ENCODE assay signal across 8 cellular contexts in genomic region chr3:120349819-120350125, GRCh38. TPM values are rescaled to one million over a fixed set of nuclear protein-coding genes. Genes with fewer than 3 reads are reported as not detected.
A peak's percentile ranks its signal among the peaks of the same experiment; 100 is the strongest.
DNase-seq lines count a peak whose midpoint lies in the region; ATAC-seq and TF ChIP-seq lines count a peak whose summit lies in the region.

No MANE protein-coding gene starts in this region.

- intact Hi-C loops in left ventricle myocardium inferior (cut with micrococcal nuclease) (no loop called here), Right ventricle myocardium superior (cut with DNase I) (loop anchor here (5.0 kb wide), 2 partner anchors 102 to 208 kb away; no protein-coding TSS in a partner anchor), spleen (cut with DNase I; ENCODE audit: low total_unique reads) (no loop called here)

- H3K4me3 ChIP-seq in left ventricle myocardium inferior = peak overlapping the region; percentile 94
- H3K4me3 ChIP-seq in iPS-18c (ENCODE audit: insufficient read depth, low read depth, low read length) = peak overlapping the region; percentile 76
- H3K4me3 ChIP-seq in spleen = peak overlapping the region; percentile 80 to 97 (median 88)

- H3K36me3 Mint-ChIP-seq in activated T-helper 17 cell treated with anti-CD3 and anti-CD28 coated beads, Interleukin-2, amount 50 U/mL, for 72 hours (ENCODE audit: low read depth) = peaks cover 37% of the 10 kb centered on the region

- DNase-seq in left ventricle myocardium inferior (no peak), Right ventricle myocardium superior (no peak), spleen (no peak), retina (no peak), NCI-H526 treated with DMSO at 0.1 percent for 48 hours (lab: John Stamatoyannopoulos, UW) (no peak)

- H3K27ac ChIP-seq in left ventricle myocardium inferior (replicated peaks) = peak overlapping the region; percentile 94
- peak overlapping the region; percentile 90 to 95 (median 92) for H3K27ac ChIP-seq in spleen

- H3K4me1 Mint-ChIP-seq in activated T-helper 17 cell treated with anti-CD3 and anti-CD28 coated beads, Interleukin-2, amount 50 U/mL, for 72 hours = peaks cover 26% of the 10 kb centered on the region

- no peak for TF ChIP-seq POLR2A in spleen (IDR thresholded peaks at IDR 0.05)

- peak overlapping the region; percentile 88 for H3K27ac Mint-ChIP-seq in activated T-helper 17 cell treated with anti-CD3 and anti-CD28 coated beads, Interleukin-2, amount 50 U/mL, for 72 hours

- H3K4me3 Mint-ChIP-seq in activated T-helper 17 cell treated with anti-CD3 and anti-CD28 coated beads, Interleukin-2, amount 50 U/mL, for 72 hours = peak overlapping the region; percentile 88

- H3K4me1 ChIP-seq in left ventricle myocardium inferior (peaks cover 57% of the 10 kb centered on the region), spleen (peaks cover 16 to 55% (median 46%) of the 10 kb centered on the region in 6 donors)

- WGBS in spleen, 5 donors = 6 to 8% (median 7%) methylated on average over 8 of the region's 8 CpGs

- H3K27me3 ChIP-seq in left ventricle myocardium inferior (ENCODE audit: low read depth) = no peaks in the 10 kb centered on the region
- H3K27me3 ChIP-seq in spleen (replicated peaks in 1 of 7) = no peaks in the 10 kb centered on the region

- no peaks in the 10 kb centered on the region for H3K9me3 ChIP-seq in left ventricle myocardium inferior (replicated peaks)
- no peaks in the 10 kb centered on the region for H3K9me3 ChIP-seq in iPS-18c (ENCODE audit: control insufficient read depth, insufficient read depth, low read length)
- H3K9me3 ChIP-seq in spleen = no peaks in the 10 kb centered on the region

- TF ChIP-seq CTCF in left ventricle myocardium inferior (IDR thresholded peaks at IDR 0.05; ENCODE audit: borderline replicate concordance) (no peak), spleen (IDR thresholded peaks at IDR 0.05 in 8 of 11, conservative IDR thresholded peaks at IDR 0.05 in 3 of 11) (no peak)

- H3K36me3 ChIP-seq in left ventricle myocardium inferior = no peaks in the 10 kb centered on the region
- peaks cover 0 to 10% (median 0%) of the 10 kb centered on the region in 6 donors for H3K36me3 ChIP-seq in spleen

- H3K27me3 Mint-ChIP-seq in activated T-helper 17 cell treated with anti-CD3 and anti-CD28 coated beads, Interleukin-2, amount 50 U/mL, for 72 hours = no peaks in the 10 kb centered on the region

- ATAC-seq in Right ventricle myocardium superior (ENCODE audit: poor library complexity) = no peak
- no peak for ATAC-seq in activated T-helper 17 cell treated with anti-CD3 and anti-CD28 coated beads, Interleukin-2, amount 50 U/mL, for 72 hours (replicated peaks)
- no peak for ATAC-seq in HG02981 (IDR thresholded peaks at IDR 0.05; ENCODE audit: unreplicated experiment)

- no peaks in the 10 kb centered on the region for H3K9me3 Mint-ChIP-seq in activated T-helper 17 cell treated with anti-CD3 and anti-CD28 coated beads, Interleukin-2, amount 50 U/mL, for 72 hours

RNA-seq across cellular contexts. Expression of gene LRRC58, which starts 0.6 kb away (rescaled TPM):
- 8.2 TPM for total RNA-seq in left ventricle myocardium inferior
- total RNA-seq in Right ventricle myocardium superior = 7.9 TPM
- total RNA-seq in activated T-helper 17 cell treated with anti-CD3 and anti-CD28 coated beads, Interleukin-2, amount 50 U/mL, for 72 hours = 10 to 100 TPM; 20.1 to 33.8 TPM
- total RNA-seq in spleen = 10 to 100 TPM; 18.9 to 38.7 (median 23.0) TPM
- polyA plus RNA-seq in spleen = 1 to 10 TPM; 4.2 to 6.1 (median 5.4) TPM
